In genomic region chr5:14365831-14366435, GRCh38 we compare ENCODE assay signal across 14 cellular contexts.
DNase-seq lines count a peak whose midpoint lies in the region; ATAC-seq and TF ChIP-seq lines count a peak whose summit lies in the region.
"Had no signal": no experiment of that assay in that cellular context is flagged by ENCODE, and none has a peak within 500 bp of the region (broad histone marks: within the 10 kb centered on the region; RNA-seq: fewer than 3 reads in every experiment).

No MANE protein-coding gene starts in this region.

- peak overlapping the region; percentile 53 for H3K27ac Mint-ChIP-seq in Calu3 (ENCODE audit: unreplicated experiment)
- peak overlapping the region; percentile 11 for H3K27ac Mint-ChIP-seq in activated naive CD8-positive, alpha-beta T cell

- BruUV-seq in Calu3 (replicated peaks; lab: Mats Ljungman, UMichigan) = no TSS peak

- H3K36me3 ChIP-seq in thyroid gland = peaks cover 38 to 46% of the 10 kb centered on the region in 2 donors
- H3K36me3 ChIP-seq: breast epithelium had no signal

- no peak overlapping the region for H3K4me3 Mint-ChIP-seq in Calu3 (ENCODE audit: low read depth, unreplicated experiment)
- H3K4me3 Mint-ChIP-seq in activated naive CD8-positive, alpha-beta T cell = no peak overlapping the region

- CTCF ChIA-PET in Calu3 (lab: Charles Lee) = no interaction called here

- no peak for TF ChIP-seq CTCF in Calu3 (IDR thresholded peaks at IDR 0.05; ENCODE audit: unreplicated experiment)
- TF ChIP-seq CTCF in thyroid gland (IDR thresholded peaks at IDR 0.05) = no peak

- no peak for TF ChIP-seq POLR2A in thyroid gland (IDR thresholded peaks at IDR 0.05)

- no peaks in the 10 kb centered on the region for H3K9me3 ChIP-seq in thyroid gland
- H3K9me3 ChIP-seq: BLaER1 treated with 17β-estradiol and CSF1 and Interleukin-3, amounts not matched to agents 10 nM and 100 nM; breast epithelium; lower lobe of right lung had no signal

- no peaks in the 10 kb centered on the region for H3K4me1 Mint-ChIP-seq in Calu3 (ENCODE audit: low read depth, unreplicated experiment)
- peaks cover 62% of the 10 kb centered on the region for H3K4me1 Mint-ChIP-seq in activated naive CD8-positive, alpha-beta T cell (ENCODE audit: low read depth)

- H3K9me3 Mint-ChIP-seq in Calu3 (ENCODE audit: low read depth, unreplicated experiment) = no peaks in the 10 kb centered on the region
- H3K9me3 Mint-ChIP-seq in activated naive CD8-positive, alpha-beta T cell (ENCODE audit: low read depth) = no peaks in the 10 kb centered on the region

- no peaks in the 10 kb centered on the region for H3K27me3 ChIP-seq in thyroid gland
- H3K27me3 ChIP-seq: BLaER1 treated with 17β-estradiol and CSF1 and Interleukin-3, amounts not matched to agents 10 nM and 100 nM; breast epithelium had no signal

- no peaks in the 10 kb centered on the region for H3K4me1 ChIP-seq in thyroid gland
- H3K4me1 ChIP-seq: breast epithelium, lower lobe of right lung had no signal

- H3K27me3 Mint-ChIP-seq in Calu3 (ENCODE audit: unreplicated experiment) = no peaks in the 10 kb centered on the region
- H3K27me3 Mint-ChIP-seq in activated naive CD8-positive, alpha-beta T cell = no peaks in the 10 kb centered on the region

- WGBS in thyroid gland, 2 donors = 87 to 91% methylated on average over 3 of the region's 3 CpGs

- H3K27ac ChIP-seq in thyroid gland = no peak overlapping the region
- H3K27ac ChIP-seq: BLaER1 treated with 17β-estradiol and CSF1 and Interleukin-3, amounts not matched to agents 10 nM and 100 nM; breast epithelium; lower lobe of right lung had no signal

- ATAC-seq in HG02610 (IDR thresholded peaks at IDR 0.05; ENCODE audit: unreplicated experiment) (peak; percentile 40), left colon (peak; percentile 65), GM19452 (IDR thresholded peaks at IDR 0.05; ENCODE audit: unreplicated experiment) (no peak)
- ATAC-seq: HepG2 had no signal

- peaks cover 53% of the 10 kb centered on the region for H3K36me3 Mint-ChIP-seq in Calu3 (ENCODE audit: insufficient read depth, unreplicated experiment)
- no peaks in the 10 kb centered on the region for H3K36me3 Mint-ChIP-seq in activated naive CD8-positive, alpha-beta T cell

- H3K4me3 ChIP-seq in thyroid gland (replicated peaks in 1 of 3) = no peak overlapping the region
- H3K4me3 ChIP-seq: BLaER1 treated with 17β-estradiol and CSF1 and Interleukin-3, amounts not matched to agents 10 nM and 100 nM; breast epithelium; lower lobe of right lung; smooth muscle cell had no signal

- DNase-seq in Calu3 (no peak), left colon (no peak), thyroid gland (no peak), posterior vena cava (ENCODE audit: low spot score) (no peak)
- DNase-seq in activated CD8-positive, alpha-beta memory T cell treated with anti-CD3 and anti-CD28 coated beads, Interleukin-2, amount 50 U/mL, for 4 hours = no peak
- DNase-seq: lower lobe of right lung, NCI-H1417 treated with DMSO at 0.1 percent for 48 hours had no signal

- intact Hi-C loops in Calu3 (cut with micrococcal nuclease; ENCODE audit: unreplicated experiment) = no loop called here
- intact Hi-C loops in left colon (cut with DNase I, micrococcal nuclease) = no loop called here
- intact Hi-C loops in thyroid gland (cut with DNase I) = no loop called here
- intact Hi-C loops in posterior vena cava (cut with DNase I) = no loop called here
